Comparison of ENCODE assay signal across 22 cellular contexts in the genomic region with DNA sequence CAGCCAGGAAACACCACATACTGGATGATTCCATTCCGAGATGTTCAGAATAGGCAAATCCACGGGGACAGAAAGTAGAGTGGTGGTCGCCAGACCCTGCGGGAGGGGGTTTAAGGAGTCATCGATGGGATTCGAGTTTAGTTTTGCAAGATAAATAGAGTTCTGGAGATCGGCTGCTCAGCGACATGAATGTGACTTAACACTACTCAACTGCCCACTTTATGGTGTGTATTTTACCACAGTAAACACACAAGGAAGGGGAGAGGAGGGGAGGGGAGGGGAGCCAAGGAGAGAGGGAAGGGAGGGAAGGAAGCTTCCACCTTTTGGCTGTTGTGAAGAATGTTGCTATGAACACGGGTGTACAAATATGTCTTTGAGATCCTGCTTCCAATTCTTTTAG. TPM values are rescaled to one million over a fixed set of nuclear protein-coding genes. Genes with fewer than 3 reads are reported as not detected.
"Had no signal": no experiment of that assay in that cellular context is flagged by ENCODE, and none has a peak within 500 bp of the region (broad histone marks: within the 10 kb centered on the region; RNA-seq: fewer than 3 reads in every experiment).

No MANE protein-coding gene starts in this region.

- H3K4me1 ChIP-seq: left ventricle myocardium inferior, neural progenitor cell, right lobe of liver had no signal

- DNase-seq: activated CD4-positive, alpha-beta T cell treated with anti-CD3 and anti-CD28 coated beads for 48 hours; activated CD4-positive, CD25-positive, alpha-beta regulatory T cell; activated CD8-positive, alpha-beta memory T cell treated with anti-CD3 and anti-CD28 coated beads, Interleukin-2, amount 50 U/mL, for 48 hours; activated effector memory CD4-positive, alpha-beta T cell treated with Interleukin-2 at 50 U/mL for 16 hours; activated naive CD4-positive, alpha-beta T cell treated with anti-CD3 and anti-CD28 coated beads, Interleukin-2, amount 10 ng/mL, durations not matched to agents 7 days and 5 days; activated naive CD8-positive, alpha-beta T cell treated with anti-CD3 and anti-CD28 coated beads, Interleukin-2, amount 50 U/mL, for 24 hours; activated T-cell treated with anti-CD3 and anti-CD28 coated beads, Interleukin-2, amount 50 U/mL, for 48 hours; anterior cingulate cortex; brain microvascular endothelial cell; cortex of kidney; kidney; left ventricle myocardium inferior; naive thymus-derived CD4-positive, alpha-beta T cell; small intestine; stimulated activated CD4-positive, alpha-beta T cell treated with anti-CD3 and anti-CD28 coated beads, Interleukin-15, amount 100 ng/mL, for 24 hours; stimulated activated CD4-positive, alpha-beta T cell treated with anti-CD3 and anti-CD28 coated beads, Interleukin-2, amount 100 ng/mL, for 48 hours; stomach; T-cell; T-helper 9 cell had no signal

- H3K9ac ChIP-seq: neural progenitor cell had no signal

- H2AFZ ChIP-seq: neural progenitor cell had no signal

- H3K9me3 ChIP-seq: left ventricle myocardium inferior, right lobe of liver, stomach, upper lobe of left lung had no signal

- ATAC-seq: activated naive CD8-positive, alpha-beta T cell treated with anti-CD3 and anti-CD28 coated beads, Interleukin-2, amount 50 U/mL, for 24 hours; naive thymus-derived CD4-positive, alpha-beta T cell; right lobe of liver; T-cell had no signal

- H3K27me3 ChIP-seq: brain microvascular endothelial cell, neural progenitor cell, right lobe of liver, upper lobe of left lung had no signal

- H3K27ac ChIP-seq: brain microvascular endothelial cell, left ventricle myocardium inferior, neural progenitor cell, right lobe of liver, stomach had no signal

- H3K4me2 ChIP-seq: neural progenitor cell had no signal

- H3K36me3 ChIP-seq: brain microvascular endothelial cell, left ventricle myocardium inferior, neural progenitor cell, right lobe of liver, stomach, upper lobe of left lung had no signal

- H3K4me3 ChIP-seq: left ventricle myocardium inferior, neural progenitor cell, right lobe of liver, stomach, upper lobe of left lung had no signal

RNA-seq across cellular contexts. Expression of gene ARHGAP8, which starts 10.4 kb away (rescaled TPM):
- total RNA-seq: left ventricle myocardium inferior had no signal
- polyA plus RNA-seq: naive thymus-derived CD4-positive, alpha-beta T cell had no signal
